ENCODE assay signal across 25 cellular contexts in genomic region chr11:78033040-78033439, GRCh38. TPM values are rescaled to one million over a fixed set of nuclear protein-coding genes. Genes with fewer than 3 reads are reported as not detected.
"Had no signal": no experiment of that assay in that cellular context is flagged by ENCODE, and none has a peak within 500 bp of the region (broad histone marks: within the 10 kb centered on the region; RNA-seq: fewer than 3 reads in every experiment).

No MANE protein-coding gene starts in this region.

- H3K4me3 ChIP-seq: dorsolateral prefrontal cortex, gastroesophageal sphincter, lung, sigmoid colon, tibial artery, upper lobe of right lung, vagina had no signal

- H3K27me3 ChIP-seq: dorsolateral prefrontal cortex, gastroesophageal sphincter, sigmoid colon, tibial artery, upper lobe of right lung, vagina had no signal

- H3K9me3 ChIP-seq: gastroesophageal sphincter, sigmoid colon, tibial artery, upper lobe of right lung, vagina had no signal

- DNase-seq: cortex of kidney; dorsolateral prefrontal cortex; effector CD8-positive, alpha-beta T cell; glutamatergic neuron; kidney; left colon; left ventricle myocardium superior; mesenchymal stem cell; midbrain; naive B cell; posterior cingulate gyrus; sigmoid colon; small intestine; stimulated activated CD4-positive, alpha-beta T cell treated with anti-CD3 and anti-CD28 coated beads, Interleukin-12 subunit alpha, Interleukin-12 subunit beta, amount 100 ng/mL, for 4 hours; stimulated activated naive CD4-positive, alpha-beta T cell treated with Interleukin-2 at 50 U/mL for 16 hours; tibial artery; upper lobe of right lung had no signal

- H3K36me3 Mint-ChIP-seq: naive B cell had no signal

- H3K36me3 ChIP-seq: gastroesophageal sphincter, sigmoid colon, tibial artery, upper lobe of right lung, vagina had no signal

- H3K4me3 Mint-ChIP-seq: naive B cell had no signal

- FAIRE-seq: kidney, small intestine had no signal

- H3K27ac ChIP-seq: gastroesophageal sphincter, sigmoid colon, tibial artery, upper lobe of right lung, vagina had no signal

- ATAC-seq: gastroesophageal sphincter, left colon, left ventricle myocardium superior, upper lobe of right lung had no signal

RNA-seq across cellular contexts. Expression of gene THRSP, which starts 30.6 kb away (rescaled TPM):
- total RNA-seq: chondrocyte, fibroblast of villous mesenchyme, kidney, lung, osteocyte, pulmonary artery endothelial cell, upper lobe of right lung, vagina had no signal
- polyA plus RNA-seq: neural cell had no signal
